In the genomic region with DNA sequence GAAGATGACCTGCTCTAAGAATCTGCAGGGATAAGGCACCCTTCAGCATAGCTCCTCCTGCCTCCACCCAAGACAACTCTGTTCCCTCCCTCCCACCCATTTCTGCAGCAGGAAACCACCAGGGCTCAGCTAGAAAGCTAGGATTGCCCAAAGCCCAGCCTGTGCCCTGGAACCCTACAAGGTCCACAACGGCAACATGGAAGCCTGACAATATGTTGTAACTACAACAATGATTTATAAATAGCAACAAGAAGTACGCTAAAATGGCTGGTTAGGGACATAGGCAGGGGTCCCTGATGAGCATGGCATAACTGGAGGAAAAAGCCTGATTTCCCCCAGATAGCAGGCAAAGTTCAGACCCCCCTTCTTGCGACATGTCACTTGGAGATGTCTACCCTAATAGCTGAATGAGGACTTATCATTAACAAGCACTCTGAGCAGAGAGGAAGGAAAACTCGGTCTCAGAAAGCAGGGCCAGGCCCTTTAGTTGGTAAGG, we compare ENCODE assay signal across 1 cellular context.
TF ChIP-seq lines count a peak whose summit lies in the region.

No MANE protein-coding gene starts in this region.

TF ChIP-seq in H1, 55 proteins besides CTCF, POLR2A, EP300 and RAD21:
- TF ChIP-seq SP1 (IDR thresholded peaks at IDR 0.05; ENCODE audit: low read depth, low read length) (no peak), SP4 (IDR thresholded peaks at IDR 0.05; ENCODE audit: low read length) (no peak), RFX5 (IDR thresholded peaks at IDR 0.05; ENCODE audit: borderline replicate concordance, low read depth, low read length) (no peak), TAF1 (IDR thresholded peaks at IDR 0.05; ENCODE audit: low read depth, low read length) (no peak), BCL11A (IDR thresholded peaks at IDR 0.05; ENCODE audit: low read depth in 2 of 2, low read length in 2 of 2) (no peak), GTF2F1 (IDR thresholded peaks at IDR 0.05; ENCODE audit: borderline replicate concordance, low read depth, low read length) (no peak), CHD2 (IDR thresholded peaks at IDR 0.05; ENCODE audit: low read length) (no peak), BRCA1 (IDR thresholded peaks at IDR 0.05; ENCODE audit: low read depth, low read length) (no peak), FOSL1 (IDR thresholded peaks at IDR 0.05; ENCODE audit: insufficient read depth, low read depth, low read length) (no peak), MAFK (IDR thresholded peaks at IDR 0.05; ENCODE audit: low read depth, low read length) (no peak), RNF2 (IDR thresholded peaks at IDR 0.05; ENCODE audit: borderline replicate concordance, low read depth, low read length, missing control alignments, poor library complexity, severe bottlenecking) (no peak), HDAC6 (IDR thresholded peaks at IDR 0.05; ENCODE audit: low read depth, low read length) (no peak), EGR1 (IDR thresholded peaks at IDR 0.05; ENCODE audit: borderline replicate concordance, low read depth, low read length) (no peak), KDM5A (IDR thresholded peaks at IDR 0.05; ENCODE audit: low read length) (no peak), SAP30 (IDR thresholded peaks at IDR 0.05; ENCODE audit: insufficient read depth, insufficient replicate concordance, low read length) (no peak)
